8 cellular contexts compared by ENCODE assay signal in genomic region chr4:56530269-56531148, GRCh38. TPM values are rescaled to one million over a fixed set of nuclear protein-coding genes. Genes with fewer than 3 reads are reported as not detected.
A peak's percentile ranks its signal among the peaks of the same experiment; 100 is the strongest.
DNase-seq lines count a peak whose midpoint lies in the region; ATAC-seq, FAIRE-seq and TF ChIP-seq lines count a peak whose summit lies in the region.

No MANE protein-coding gene starts in this region.

- no peak for FAIRE-seq in A549 (lab: Jason Lieb, UNC)

- ATAC-seq in A549 (peak; percentile 93 to 97), GM18861 (IDR thresholded peaks at IDR 0.05; ENCODE audit: unreplicated experiment) (peak; percentile 91), HG03095 (IDR thresholded peaks at IDR 0.05; ENCODE audit: unreplicated experiment) (peak; percentile 93), right lobe of liver (peak; percentile 93 to 99 (median 98))

- H3K27me3 ChIP-seq in dorsolateral prefrontal cortex: peaks cover 0 to 11% (median 0%) of the 10 kb centered on the region in 45 donors
- peaks cover 0 to 13% of the 10 kb centered on the region in 2 donors for H3K27me3 ChIP-seq in right lobe of liver

- no peak for TF ChIP-seq RAD21 in A549 (conservative IDR thresholded peaks at IDR 0.05 in 1 of 2, IDR thresholded peaks at IDR 0.05 in 1 of 2)

- POLR2A ChIA-PET in A549 (lab: Yijun Ruan, JAX): interaction anchor here (0.7 to 1.6 kb wide), 6 partner anchors 45 to 630 kb away, joined by 3 to 7 read pairs (median 4); partner anchors contain the start of genes PAICS and PPAT

- no peaks in the 10 kb centered on the region for H3K9me3 ChIP-seq in A549
- no peaks in the 10 kb centered on the region for H3K9me3 ChIP-seq in right lobe of liver

- intact Hi-C loops in dorsolateral prefrontal cortex (cut with DNase I): loop anchor here in 1 of 2 donors (5.0 kb wide), 1 partner anchor 93 kb away; the partner anchor contains the start of genes PAICS and PPAT
- intact Hi-C loops in right lobe of liver (cut with DNase I): no loop called here

- WGBS in A549 (ENCODE audit: missing lambda C conversion rate): 24% methylated on average over 32 of the region's 68 CpGs
- 8% methylated on average over 13 of the region's 68 CpGs for WGBS in right lobe of liver (ENCODE audit: insufficient coverage, low coverage, low lambda C conversion rate, missing lambda C conversion rate)

- no peak for TF ChIP-seq EP300 in A549 (IDR thresholded peaks at IDR 0.05)

- TF ChIP-seq POLR2A in A549 (IDR thresholded peaks at IDR 0.05; ENCODE audit: low read length) (peak; percentile 44), right lobe of liver (IDR thresholded peaks at IDR 0.05) (no peak)

- CTCF ChIA-PET in A549 (lab: Yijun Ruan, JAX): interaction anchor here (1.8 to 3.5 kb wide), 2 partner anchors 13 to 15 kb away, joined by 5 to 12 read pairs; no protein-coding TSS in a partner anchor

- peak; percentile 38 to 66 for DNase-seq in A549 (ENCODE audit: low read depth in 1 of 2, low spot score in 1 of 2)
- peak; percentile 74 for DNase-seq in NCI-H510A (lab: John Stamatoyannopoulos, UW)
- peak; percentile 73 for DNase-seq in activated CD4-positive, alpha-beta T cell treated with anti-CD3 and anti-CD28 coated beads, Interleukin-2, amount 50 U/mL, for 1 hour
- DNase-seq in dorsolateral prefrontal cortex: peak; percentile 69 to 88 (median 80)
- peak; percentile 78 to 87 (median 85) for DNase-seq in right lobe of liver
- DNase-seq in stimulated activated CD4-positive, alpha-beta T cell treated with anti-CD3 and anti-CD28 coated beads, Interleukin-2, amount 100 ng/mL, for 4 hours (ENCODE audit: low read depth): peak; percentile 72

- no peaks in the 10 kb centered on the region for H3K36me3 ChIP-seq in right lobe of liver

- H3K4me3 ChIP-seq in A549 (peak overlapping the region; percentile 59), dorsolateral prefrontal cortex (peak overlapping the region; percentile 43 to 82 (median 67)), right lobe of liver (peak overlapping the region; percentile 33 to 55 (median 33))

- H3K4me1 ChIP-seq in A549 (no peaks in the 10 kb centered on the region), right lobe of liver (peaks cover 0 to 7% (median 0%) of the 10 kb centered on the region in 4 donors)

- H3K27ac ChIP-seq in A549: peak overlapping the region; percentile 44 to 80; a peak in 5 of 6 replicates
- H3K27ac ChIP-seq in dorsolateral prefrontal cortex: peak overlapping the region in 14 of 59 donors; percentile 18 to 78 (median 60)
- H3K27ac ChIP-seq in right lobe of liver: no peak overlapping the region

- no peak for TF ChIP-seq CTCF in A549 (IDR thresholded peaks at IDR 0.05)
- peak in 1 of 56 donors; percentile 11 for TF ChIP-seq CTCF in dorsolateral prefrontal cortex (IDR thresholded peaks at IDR 0.05 in 54 of 56, conservative IDR thresholded peaks at IDR 0.05 in 2 of 56; ENCODE audit: low read depth in 1 of 56, partially characterized antibody in 56 of 56)
- TF ChIP-seq CTCF in right lobe of liver (IDR thresholded peaks at IDR 0.05): no peak

- peak overlapping the region; percentile 89 for H3K4me2 ChIP-seq in A549

TF ChIP-seq in A549, 52 proteins besides CTCF, POLR2A, EP300 and RAD21:
- TF ChIP-seq REST (IDR thresholded peaks at IDR 0.05) (peak; percentile 93), PBX3 (IDR thresholded peaks at IDR 0.05) (no peak), CHD2 (IDR thresholded peaks at IDR 0.05; ENCODE audit: low read length, partially characterized antibody) (peak; percentile 91)
TF ChIP-seq in A549: peak in this region for 2.

RNA-seq across cellular contexts. Expression of gene ARL9, which starts 24.9 kb away (rescaled TPM):
- polyA plus RNA-seq in A549 (2011; rRNA removed): 0.08 and 0.09 TPM in 2 replicates
- 0.03 and 0.05 TPM in 2 replicates for polyA plus RNA-seq in A549 (2012; cell fraction: cytosol; rRNA removed)
- polyA plus RNA-seq in A549 (2012; cell fraction: nucleus; rRNA removed): 0.08 TPM in 1 of 2 replicates, not detected in the other
- polyA plus RNA-seq in A549 (2017; fragmentation: RNase III; extraction: RNeasy Plus Mini Kit Qiagen cat#74134 plus additional on column Dnase treatment): not detected in 3 replicates
- polyA minus RNA-seq in A549 (2011; rRNA and poly(A)+ RNA removed): not detected in 2 replicates
- total RNA-seq in dorsolateral prefrontal cortex: 1 to 10 TPM in 80 of 120 experiments, under 1 TPM in 39, not detected in 1; 0.20 to 5.4 (median 1.2) TPM
- total RNA-seq in right lobe of liver: under 1 TPM in 1 of 6 experiments, not detected in 5; 0.19 TPM

Comparison
In these comparisons a context has a peak if more than half of its experiments do, and no peak if none do; other contexts are left out.
1. H3K27ac ChIP-seq: peak in A549 (2 of 2); none in right lobe of liver (0 of 3).
2. Peak in every context shown above with its lines, with median percentiles within 50 percentile points of each other: ATAC-seq, DNase-seq and H3K4me3 ChIP-seq.